ENCODE assay signal across 20 cellular contexts in the genomic region with DNA sequence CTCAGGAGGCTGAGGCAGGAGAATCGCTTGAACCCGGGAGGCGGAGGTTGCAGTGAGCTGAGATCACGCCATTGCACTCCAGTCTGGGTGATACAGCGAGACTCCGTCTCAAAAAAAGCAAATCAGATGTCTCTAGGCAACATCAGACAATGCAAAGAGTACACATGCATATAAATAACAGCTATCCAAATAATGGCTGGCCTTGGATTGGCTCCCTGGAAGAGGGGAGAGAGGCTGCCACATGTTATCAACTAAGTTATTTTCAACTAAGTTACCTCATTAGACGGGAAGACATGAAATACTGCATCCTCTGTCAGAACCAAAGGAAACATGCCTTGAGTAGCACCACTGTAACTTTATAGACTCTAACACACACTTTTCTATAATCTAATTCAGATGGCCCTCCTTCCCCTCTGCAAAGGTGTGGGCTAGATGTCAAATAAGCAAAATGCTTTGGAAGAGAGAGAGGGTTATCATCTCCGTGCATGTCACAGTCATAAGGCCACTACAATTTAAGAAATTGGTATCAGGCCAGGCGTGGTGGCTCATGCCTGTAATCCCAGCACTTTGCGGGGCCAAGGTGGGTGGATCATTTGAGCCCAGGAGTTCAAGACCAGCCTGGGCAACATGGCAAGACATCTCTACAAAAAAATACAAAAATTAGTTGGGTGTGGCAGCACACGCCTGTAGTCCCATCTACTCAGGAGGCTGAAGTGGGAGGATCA.
"Had no signal": no experiment of that assay in that cellular context is flagged by ENCODE, and none has a peak within 500 bp of the region (broad histone marks: within the 10 kb centered on the region; RNA-seq: fewer than 3 reads in every experiment).

No MANE protein-coding gene starts in this region.

- H3K27me3 Mint-ChIP-seq: activated T-cell treated with anti-CD3 and anti-CD28 coated beads, Interleukin-2, amount 50 U/mL, for 24 hours; natural killer cell treated with Interleukin-12 subunit alpha and Interleukin-12 subunit beta and Interleukin-15 and Interleukin-18, amount 100 ng/mL, for 72 hours; stimulated activated memory B cell treated with anti-CD40 and anti-IgM and Interleukin-4, amounts not matched to agents 10 μg/mL and 1 μg/mL and 100 μg/mL, for 72 hours; type B pancreatic cell had no signal

- H3K9me3 ChIP-seq: body of pancreas, vagina had no signal

- H3K36me3 ChIP-seq: cardiac muscle cell, vagina had no signal

- H3K27me3 ChIP-seq: body of pancreas, cardiac muscle cell, vagina had no signal

- DNase-seq: activated CD4-positive, alpha-beta T cell treated with anti-CD3 and anti-CD28 coated beads for 1 hour; activated CD4-positive, alpha-beta T cell treated with anti-CD3 and anti-CD28 coated beads, Interleukin-2, amount 50 U/mL, for 1 hour; activated CD8-positive, alpha-beta memory T cell treated with anti-CD3 and anti-CD28 coated beads for 24 hours; activated CD8-positive, alpha-beta memory T cell treated with anti-CD3 and anti-CD28 coated beads, Interleukin-2, amount 50 U/mL, for 4 hours; activated naive CD4-positive, alpha-beta T cell treated with Interleukin-2 at 50 U/mL for 16 hours; activated T-cell treated with anti-CD3 and anti-CD28 coated beads, Interleukin-2, amount 50 U/mL, for 24 hours; anterior cingulate cortex; body of pancreas; stimulated activated CD4-positive, alpha-beta T cell treated with anti-CD3 and anti-CD28 coated beads, Interleukin-15, amount 100 ng/mL, for 24 hours; T-helper 1 cell; T-helper 9 cell had no signal

- H3K4me1 ChIP-seq: body of pancreas, parathyroid adenoma had no signal

- H3K4me3 Mint-ChIP-seq: natural killer cell treated with Interleukin-12 subunit alpha and Interleukin-12 subunit beta and Interleukin-15 and Interleukin-18, amount 100 ng/mL, for 72 hours; stimulated activated memory B cell treated with anti-CD40 and anti-IgM and Interleukin-4, amounts not matched to agents 10 μg/mL and 1 μg/mL and 100 μg/mL, for 72 hours; type B pancreatic cell had no signal

- H3K9me3 Mint-ChIP-seq: activated T-cell treated with anti-CD3 and anti-CD28 coated beads, Interleukin-2, amount 50 U/mL, for 24 hours; natural killer cell treated with Interleukin-12 subunit alpha and Interleukin-12 subunit beta and Interleukin-15 and Interleukin-18, amount 100 ng/mL, for 72 hours; stimulated activated memory B cell treated with anti-CD40 and anti-IgM and Interleukin-4, amounts not matched to agents 10 μg/mL and 1 μg/mL and 100 μg/mL, for 72 hours; type B pancreatic cell had no signal

- H3K27ac ChIP-seq: body of pancreas, parathyroid adenoma, vagina had no signal

- ATAC-seq: body of pancreas; natural killer cell treated with Interleukin-12 subunit alpha and Interleukin-12 subunit beta and Interleukin-15 and Interleukin-18, amount 100 ng/mL, for 72 hours; sciatic nerve; stimulated activated memory B cell treated with anti-CD40 and anti-IgM and Interleukin-4, amounts not matched to agents 10 μg/mL and 1 μg/mL and 100 μg/mL, for 72 hours had no signal

- H3K4me3 ChIP-seq: body of pancreas, cardiac muscle cell, lung, smooth muscle cell, vagina had no signal

- H3K27ac Mint-ChIP-seq: natural killer cell treated with Interleukin-12 subunit alpha and Interleukin-12 subunit beta and Interleukin-15 and Interleukin-18, amount 100 ng/mL, for 72 hours; stimulated activated memory B cell treated with anti-CD40 and anti-IgM and Interleukin-4, amounts not matched to agents 10 μg/mL and 1 μg/mL and 100 μg/mL, for 72 hours had no signal
